Comparison of ENCODE assay signal across 13 cellular contexts in the genomic region with DNA sequence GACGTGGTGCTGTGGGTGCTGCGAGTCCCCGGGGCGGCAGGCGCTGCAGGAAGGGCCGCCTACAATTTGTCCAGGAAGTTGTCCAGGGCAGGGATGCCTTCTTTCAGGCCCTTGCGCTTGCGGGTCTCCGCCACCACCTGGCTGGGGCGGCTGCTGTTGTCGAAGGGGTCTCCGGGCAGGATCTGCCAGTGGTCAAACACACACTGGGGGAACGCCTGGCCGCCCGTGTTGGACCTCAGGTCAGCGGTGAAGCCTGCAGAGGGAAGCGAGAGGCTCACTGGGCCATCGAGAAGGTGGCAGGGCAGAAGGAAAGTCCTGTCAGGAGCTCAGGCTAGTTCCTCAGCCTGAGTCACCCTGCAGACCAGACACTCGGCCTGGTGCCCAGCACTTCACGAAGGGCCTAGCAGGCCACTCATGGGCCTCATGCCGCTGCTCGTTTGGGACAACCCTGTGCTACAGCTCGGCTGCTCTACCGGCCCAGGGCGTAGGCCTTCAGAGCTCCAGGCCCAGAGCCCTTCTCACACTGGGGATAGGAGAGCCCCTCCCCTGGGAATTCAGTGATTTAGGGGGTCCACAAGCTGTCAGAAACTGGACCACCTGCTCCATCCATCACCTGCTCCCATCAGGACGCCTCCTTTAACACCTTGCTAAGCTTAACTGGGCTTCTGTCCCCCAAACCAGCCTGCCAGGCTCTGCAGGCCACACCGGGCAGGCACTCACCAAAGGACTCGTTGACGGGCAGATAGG. TPM values are rescaled to one million over a fixed set of nuclear protein-coding genes. Genes with fewer than 3 reads are reported as not detected.
DNase-seq lines count a peak whose midpoint lies in the region; FAIRE-seq and TF ChIP-seq lines count a peak whose summit lies in the region.
"Had no signal": no experiment of that assay in that cellular context is flagged by ENCODE, and none has a peak within 500 bp of the region (broad histone marks: within the 10 kb centered on the region; RNA-seq: fewer than 3 reads in every experiment).

No MANE protein-coding gene starts in this region.

- peak overlapping the region; percentile 15 for H3K4me3 Mint-ChIP-seq in activated T-cell treated with anti-CD3 and anti-CD28 coated beads, Interleukin-2, amount 50 U/mL, for 24 hours

- no peaks in the 10 kb centered on the region for H3K9me1 ChIP-seq in endothelial cell of umbilical vein (replicated peaks; ENCODE audit: control insufficient read depth, extremely low read depth, insufficient read depth, low read length)

- H3K27me3 Mint-ChIP-seq in activated T-cell treated with anti-CD3 and anti-CD28 coated beads, Interleukin-2, amount 50 U/mL, for 24 hours = no peaks in the 10 kb centered on the region

- TF ChIP-seq POLR2A in endothelial cell of umbilical vein (IDR thresholded peaks at IDR 0.05; ENCODE audit: low read depth, low read length) = peak; percentile 17

- intact Hi-C loops in endothelial cell of umbilical vein (cut with micrococcal nuclease) = no loop called here

- H2AFZ ChIP-seq in endothelial cell of umbilical vein (ENCODE audit: low read depth, low read length) = no peak overlapping the region

- peaks cover 73% of the 10 kb centered on the region for H3K36me3 Mint-ChIP-seq in activated T-cell treated with anti-CD3 and anti-CD28 coated beads, Interleukin-2, amount 50 U/mL, for 24 hours (ENCODE audit: low read depth)

- peak; percentile 50 for DNase-seq in activated T-cell treated with anti-CD3 and anti-CD28 coated beads, Interleukin-2, amount 50 U/mL, for 24 hours
- no peak for DNase-seq in activated T-cell treated with anti-CD3 and anti-CD28 coated beads for 4 hours
- no peak for DNase-seq in NT2/D1 (ENCODE audit: low read depth, low spot score)
- DNase-seq in endothelial cell of umbilical vein (ENCODE audit: low read depth, low spot score) = no peak
- peak; percentile 54 for DNase-seq in stimulated activated CD8-positive, alpha-beta memory T cell treated with anti-CD3 and anti-CD28 coated beads, Interleukin-4, amount 100 ng/mL, for 48 hours
- no peak for DNase-seq in NCI-H187 treated with DMSO at 0.1 percent for 48 hours (lab: John Stamatoyannopoulos, UW)
- DNase-seq in HAP-1 (ENCODE audit: low spot score in 2 of 2) = no peak
- DNase-seq in OCI-M2 (lab: John Stamatoyannopoulos, UW; ENCODE audit: unreplicated experiment) = no peak
- DNase-seq: foreskin melanocyte had no signal

- H3K4me2 ChIP-seq in endothelial cell of umbilical vein (ENCODE audit: insufficient read depth, low read length) = no peak overlapping the region

- peak; percentile 12 for FAIRE-seq in endothelial cell of umbilical vein (lab: Jason Lieb, UNC)

- H3K27ac ChIP-seq in endothelial cell of umbilical vein (ENCODE audit: insufficient read depth, low read depth, low read length) = no peak overlapping the region

- POLR2A ChIA-PET in endothelial cell of umbilical vein (lab: Charles Lee) = interaction anchor here (0.6 kb wide), 1 partner anchor 131 kb away, joined by 3 read pairs; no protein-coding TSS in a partner anchor

- H3K4me1 ChIP-seq in NT2/D1 (ENCODE audit: insufficient read depth, insufficient read length) (peaks cover 26% of the 10 kb centered on the region), endothelial cell of umbilical vein (ENCODE audit: control insufficient read depth, extremely low read depth, insufficient read depth, low read length) (no peaks in the 10 kb centered on the region), HAP-1 (no peaks in the 10 kb centered on the region)

- no peaks in the 10 kb centered on the region for H3K9me3 Mint-ChIP-seq in activated T-cell treated with anti-CD3 and anti-CD28 coated beads, Interleukin-2, amount 50 U/mL, for 24 hours

- TSS peak; percentile 45 for BruUV-seq in endothelial cell of umbilical vein (replicated peaks; lab: Mats Ljungman, UMichigan)

- H3K4me3 ChIP-seq in NT2/D1 (ENCODE audit: insufficient read length, low read depth) (no peak overlapping the region), endothelial cell of umbilical vein (replicated peaks in 1 of 3; ENCODE audit: insufficient read depth in 1 of 3, low read depth in 1 of 3, low read length in 3 of 3) (no peak overlapping the region), HAP-1 (no peak overlapping the region)
- H3K4me3 ChIP-seq: cardiac muscle cell had no signal

- CTCF ChIA-PET in endothelial cell of umbilical vein (lab: Charles Lee) = interaction anchor here (1.2 kb wide), 1 partner anchor 11 kb away, joined by 6 read pairs; no protein-coding TSS in a partner anchor

- H3K9me3 ChIP-seq in NT2/D1 (ENCODE audit: insufficient read depth, low read length) (no peaks in the 10 kb centered on the region), endothelial cell of umbilical vein (replicated peaks; ENCODE audit: control insufficient read depth, insufficient read depth, low read length) (no peaks in the 10 kb centered on the region), HAP-1 (no peaks in the 10 kb centered on the region)

- TF ChIP-seq CTCF in endothelial cell of umbilical vein (IDR thresholded peaks at IDR 0.05; ENCODE audit: extremely low read depth in 1 of 2, insufficient read depth in 1 of 2, low read depth in 1 of 2, low read length in 2 of 2) = no peak

- in situ Hi-C loops in HAP-1 (cut with MboI; ENCODE audit: low sequenced_read_pairs) = no loop called here

- peak overlapping the region; percentile 44 for H3K9ac ChIP-seq in NT2/D1 (ENCODE audit: insufficient read length, low read depth)
- H3K9ac ChIP-seq in endothelial cell of umbilical vein (replicated peaks; ENCODE audit: extremely low read depth, insufficient read depth, low read length) = no peak overlapping the region

- H4K20me1 ChIP-seq in endothelial cell of umbilical vein (replicated peaks; ENCODE audit: control insufficient read depth, extremely low read depth, insufficient read depth, low read length) = no peaks in the 10 kb centered on the region

- peak overlapping the region; percentile 84 for H3K27ac Mint-ChIP-seq in activated T-cell treated with anti-CD3 and anti-CD28 coated beads, Interleukin-2, amount 50 U/mL, for 24 hours

- H3K4me1 Mint-ChIP-seq in activated T-cell treated with anti-CD3 and anti-CD28 coated beads, Interleukin-2, amount 50 U/mL, for 24 hours (ENCODE audit: low read depth) = peaks cover 32% of the 10 kb centered on the region

- H3K27me3 ChIP-seq in NT2/D1 (ENCODE audit: insufficient read depth, insufficient read length) = no peaks in the 10 kb centered on the region
- no peaks in the 10 kb centered on the region for H3K27me3 ChIP-seq in endothelial cell of umbilical vein (ENCODE audit: control insufficient read depth in 2 of 2, insufficient read depth in 2 of 2, low read length in 2 of 2)
- no peaks in the 10 kb centered on the region for H3K27me3 ChIP-seq in HAP-1 (ENCODE audit: low read depth)
- H3K27me3 ChIP-seq: cardiac muscle cell had no signal

- dilution Hi-C loops in endothelial cell of umbilical vein (cut with MboI; ENCODE audit: extremely low pct_ligation_motif_present, low sequenced_read_pairs) = no loop called here

- H3K36me3 ChIP-seq in NT2/D1 (ENCODE audit: insufficient read depth, insufficient read length, low read length) (peaks cover 69% of the 10 kb centered on the region), endothelial cell of umbilical vein (ENCODE audit: control insufficient read depth in 2 of 2, extremely low read depth in 1 of 2, insufficient read depth in 2 of 2, low read length in 2 of 2) (peaks cover 42 to 62% of the 10 kb centered on the region in 2 experiments), HAP-1 (replicated peaks) (peaks cover 66% of the 10 kb centered on the region)

- peaks cover 62% of the 10 kb centered on the region for H3K79me2 ChIP-seq in endothelial cell of umbilical vein (ENCODE audit: control insufficient read depth, insufficient read depth, low read length)

TF ChIP-seq in endothelial cell of umbilical vein, 7 proteins besides CTCF, POLR2A, EP300 and RAD21 (continues in another document):
- TF ChIP-seq POLR2AphosphoS5 (IDR thresholded peaks at IDR 0.05; ENCODE audit: insufficient read depth, low read depth, low read length) = peak; percentile 32

RNA-seq across cellular contexts. Expression of a gene that starts 5.8 kb away (rescaled TPM):
- 157 and 170 TPM in 2 replicates for total RNA-seq in endothelial cell of umbilical vein
- 175 and 176 TPM in 2 replicates for polyA plus RNA-seq in endothelial cell of umbilical vein
- polyA plus RNA-seq in endothelial cell of umbilical vein (2011; cell fraction: cytosol; rRNA removed) = 157 and 188 TPM in 2 replicates
- 286 and 301 TPM in 2 replicates for polyA plus RNA-seq in endothelial cell of umbilical vein (2011; cell fraction: nucleus; rRNA removed)
- polyA plus RNA-seq in endothelial cell of umbilical vein (2012) = 128 and 197 TPM in 2 replicates
- 126 and 148 TPM in 2 replicates for polyA minus RNA-seq in endothelial cell of umbilical vein
- polyA minus RNA-seq in endothelial cell of umbilical vein (2011; cell fraction: cytosol; rRNA and poly(A)+ RNA removed) = 31.7 TPM
- polyA minus RNA-seq in endothelial cell of umbilical vein (2011; cell fraction: nucleus; rRNA and poly(A)+ RNA removed) = 148 and 217 TPM in 2 replicates

RNA-seq across cellular contexts. Expression of a gene that starts 8.6 kb away (rescaled TPM):
- 2,318 and 2,351 TPM in 2 replicates for total RNA-seq in endothelial cell of umbilical vein
- 1,496 and 1,538 TPM in 2 replicates for polyA plus RNA-seq in endothelial cell of umbilical vein
- 1,233 and 1,709 TPM in 2 replicates for polyA plus RNA-seq in endothelial cell of umbilical vein (2011; cell fraction: cytosol; rRNA removed)
- 673 and 729 TPM in 2 replicates for polyA plus RNA-seq in endothelial cell of umbilical vein (2011; cell fraction: nucleus; rRNA removed)
- polyA plus RNA-seq in endothelial cell of umbilical vein (2012) = 2,769 and 3,429 TPM in 2 replicates
- polyA minus RNA-seq in endothelial cell of umbilical vein = 1,311 and 1,583 TPM in 2 replicates
- 1,714 TPM for polyA minus RNA-seq in endothelial cell of umbilical vein (2011; cell fraction: cytosol; rRNA and poly(A)+ RNA removed)
- polyA minus RNA-seq in endothelial cell of umbilical vein (2011; cell fraction: nucleus; rRNA and poly(A)+ RNA removed) = 301 and 535 TPM in 2 replicates

RNA-seq across cellular contexts. Expression of a gene that starts 30.9 kb away (rescaled TPM):
- 46.2 and 47.2 TPM in 2 replicates for total RNA-seq in endothelial cell of umbilical vein
- polyA plus RNA-seq in endothelial cell of umbilical vein = 23.6 and 26.2 TPM in 2 replicates
- 15.6 and 16.7 TPM in 2 replicates for polyA plus RNA-seq in endothelial cell of umbilical vein (2011; cell fraction: cytosol; rRNA removed)
- polyA plus RNA-seq in endothelial cell of umbilical vein (2011; cell fraction: nucleus; rRNA removed) = 21.2 and 24.9 TPM in 2 replicates
- polyA plus RNA-seq in endothelial cell of umbilical vein (2012) = 30.3 and 39.4 TPM in 2 replicates
- polyA minus RNA-seq in endothelial cell of umbilical vein = 18.0 and 24.4 TPM in 2 replicates
- 6.8 TPM for polyA minus RNA-seq in endothelial cell of umbilical vein (2011; cell fraction: cytosol; rRNA and poly(A)+ RNA removed)
- polyA minus RNA-seq in endothelial cell of umbilical vein (2011; cell fraction: nucleus; rRNA and poly(A)+ RNA removed) = 22.9 and 35.4 TPM in 2 replicates

RNA-seq across cellular contexts. Expression of a gene that starts 43.8 kb away (rescaled TPM):
- total RNA-seq in endothelial cell of umbilical vein = not detected in 2 replicates
- not detected in 2 replicates for polyA plus RNA-seq in endothelial cell of umbilical vein
- not detected in 2 replicates for polyA plus RNA-seq in endothelial cell of umbilical vein (2011; cell fraction: cytosol; rRNA removed)
- polyA plus RNA-seq in endothelial cell of umbilical vein (2011; cell fraction: nucleus; rRNA removed) = not detected in 2 replicates
- polyA plus RNA-seq in endothelial cell of umbilical vein (2012) = not detected in 2 replicates
- not detected in 2 replicates for polyA minus RNA-seq in endothelial cell of umbilical vein
- polyA minus RNA-seq in endothelial cell of umbilical vein (2011; cell fraction: cytosol; rRNA and poly(A)+ RNA removed) = not detected
- polyA minus RNA-seq in endothelial cell of umbilical vein (2011; cell fraction: nucleus; rRNA and poly(A)+ RNA removed) = not detected in 2 replicates
- total RNA-seq: liver; renal cortical epithelial cell; T-helper 2 cell treated with Interferon-gamma antibody and Interleukin-4, amounts not matched to agents 100 ng/mL and 5 ng/mL, for 36 hours had no signal

Comparison
In these comparisons a context has a peak if more than half of its experiments do, and no peak if none do; other contexts are left out.
1. DNase-seq: peak in activated T-cell treated with anti-CD3 and anti-CD28 coated beads, Interleukin-2, amount 50 U/mL, for 24 hours (single experiment) and stimulated activated CD8-positive, alpha-beta memory T cell treated with anti-CD3 and anti-CD28 coated beads, Interleukin-4, amount 100 ng/mL, for 48 hours (single experiment); none in activated T-cell treated with anti-CD3 and anti-CD28 coated beads for 4 hours (single experiment), NT2/D1 (single experiment), endothelial cell of umbilical vein (single experiment), NCI-H187 treated with DMSO at 0.1 percent for 48 hours (single experiment), HAP-1 (0 of 2) and OCI-M2 (single experiment).